Comparison of ENCODE assay signal across 8 cellular contexts in the genomic region with DNA sequence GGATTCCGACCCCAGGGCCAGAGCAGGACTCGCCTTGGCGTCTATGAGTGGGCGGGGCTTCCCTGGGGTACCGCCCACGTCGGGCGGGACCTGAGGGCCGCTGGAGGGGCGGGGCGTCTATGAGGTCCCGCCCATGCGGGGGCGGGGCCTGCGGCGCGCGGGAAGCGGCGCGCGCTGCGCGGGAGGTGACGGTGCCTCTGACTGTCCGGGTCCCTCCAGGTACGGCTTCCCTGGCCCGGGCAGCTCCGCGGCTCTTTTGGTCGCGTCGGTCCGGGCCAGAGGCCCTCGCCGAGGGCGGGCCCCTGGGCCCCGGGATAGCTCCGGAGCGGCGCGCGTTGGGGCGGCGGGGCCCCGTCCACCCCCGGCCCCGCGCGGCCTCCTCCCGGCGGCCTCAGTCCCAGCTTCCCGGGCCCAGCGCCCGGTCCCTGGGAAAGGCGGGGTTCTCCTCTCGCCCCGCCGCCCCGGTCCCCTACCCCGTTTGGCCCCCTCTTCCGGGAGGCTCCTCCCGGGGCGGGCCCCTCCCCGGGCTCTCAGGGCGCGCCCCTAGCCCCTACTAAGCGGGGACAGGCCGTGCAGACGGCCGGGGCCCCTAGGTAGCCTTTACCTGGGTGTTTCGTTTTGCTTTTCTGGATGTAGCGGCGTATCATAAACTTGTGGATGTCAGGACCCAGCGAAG. TPM values are rescaled to one million over a fixed set of nuclear protein-coding genes. Genes with fewer than 3 reads are reported as not detected.
A peak's percentile ranks its signal among the peaks of the same experiment; 100 is the strongest.
DNase-seq lines count a peak whose midpoint lies in the region; ATAC-seq and TF ChIP-seq lines count a peak whose summit lies in the region.

CHAF1B (plus strand) TSS at position 160 of the 676 bp plus-strand sequence. CDS start 745 bp downstream, outside the sequence.

- H3K4me3 Mint-ChIP-seq in central memory CD8-positive, alpha-beta T cell, result peak within 1 kb of the TSS; percentile 69

- H3K27ac Mint-ChIP-seq in central memory CD8-positive, alpha-beta T cell (ENCODE audit: low read depth), result no peak within 1 kb of the TSS

- peaks cover 7% of the 10 kb centered on the region for H3K36me3 Mint-ChIP-seq in central memory CD8-positive, alpha-beta T cell (ENCODE audit: insufficient read depth)

- H3K27me3 ChIP-seq in ACC112 (ENCODE audit: insufficient read depth, low read length) (no peaks in the 10 kb centered on the region), kidney epithelial cell (ENCODE audit: control insufficient read depth, insufficient read depth, low read length) (no peaks in the 10 kb centered on the region)

- ATAC-seq in GM18867 (IDR thresholded peaks at IDR 0.05; ENCODE audit: unreplicated experiment), result peak; percentile 81
- peak; percentile 87 for ATAC-seq in HG03097 (IDR thresholded peaks at IDR 0.05; ENCODE audit: low FRiP score, unreplicated experiment)
- ATAC-seq in central memory CD8-positive, alpha-beta T cell (replicated peaks; ENCODE audit: extremely low read depth, poor library complexity, severe bottlenecking), result peak; percentile 93

- DNase-seq in NCI-H2196 (lab: John Stamatoyannopoulos, UW; ENCODE audit: unreplicated experiment), result peak; percentile 89
- peak; percentile 64 for DNase-seq in activated CD4-positive, CD25-positive, alpha-beta regulatory T cell treated with anti-CD3 and anti-CD28 coated beads, Interleukin-2, amount 50 U/mL, for 16 hours (ENCODE audit: low read depth, low spot score)
- DNase-seq in central memory CD8-positive, alpha-beta T cell (ENCODE audit: low spot score in 2 of 2), result peak; percentile 69 to 78
- no peak for DNase-seq in kidney epithelial cell (ENCODE audit: low read depth)
- peak; percentile 74 to 83 for DNase-seq in stimulated activated CD4-positive, alpha-beta T cell treated with anti-CD3 and anti-CD28 coated beads, Interleukin-15, amount 100 ng/mL, for 1 hour (ENCODE audit: low read depth in 1 of 2, low spot score in 1 of 2)

- H2AFZ ChIP-seq in ACC112 (ENCODE audit: low read length, unreplicated experiment), result peak within 1 kb of the TSS; percentile 11

- H3K79me2 ChIP-seq in ACC112 (ENCODE audit: control insufficient read depth, insufficient read depth, low read length, unreplicated experiment), result peaks cover 2% of the 10 kb centered on the region

- H3K36me3 ChIP-seq in ACC112 (ENCODE audit: insufficient read depth, low read length) (peaks cover 5% of the 10 kb centered on the region; the same call in 1 of the 2 replicates), kidney epithelial cell (ENCODE audit: control insufficient read depth, insufficient read depth, low read length) (no peaks in the 10 kb centered on the region)

- peaks cover 15% of the 10 kb centered on the region for H3K4me1 ChIP-seq in ACC112 (ENCODE audit: control insufficient read depth, insufficient read depth, low read length, unreplicated experiment)

- H3K4me3 ChIP-seq in ACC112 (ENCODE audit: low read depth, low read length) (peak within 1 kb of the TSS; percentile 79), kidney epithelial cell (ENCODE audit: low read depth, low read length) (peak within 1 kb of the TSS; percentile 64)

- H3K27ac ChIP-seq in ACC112 (ENCODE audit: low read depth, low read length), result peak within 1 kb of the TSS; percentile 1; the same call in 1 of the 2 replicates

- no peak for TF ChIP-seq CTCF in kidney epithelial cell (IDR thresholded peaks at IDR 0.05; ENCODE audit: insufficient read depth, low read length, poor library complexity, severe bottlenecking)

- no peaks in the 10 kb centered on the region for H3K9me3 Mint-ChIP-seq in central memory CD8-positive, alpha-beta T cell

- no peaks in the 10 kb centered on the region for H3K4me1 Mint-ChIP-seq in central memory CD8-positive, alpha-beta T cell

- no peaks in the 10 kb centered on the region for H3K27me3 Mint-ChIP-seq in central memory CD8-positive, alpha-beta T cell

RNA-seq across cellular contexts. Expression of gene CHAF1B, which starts in this region (rescaled TPM):
- 3.3 and 3.6 TPM in 2 replicates for total RNA-seq in kidney epithelial cell
